In genomic region chr6:128186724-128187123, GRCh38 we compare ENCODE assay signal across 24 cellular contexts.
"Had no signal": no experiment of that assay in that cellular context is flagged by ENCODE, and none has a peak within 500 bp of the region (broad histone marks: within the 10 kb centered on the region; RNA-seq: fewer than 3 reads in every experiment).

No MANE protein-coding gene starts in this region.

- ATAC-seq: left lobe of liver had no signal

- H3K27me3 Mint-ChIP-seq: activated B cell treated with CpG ODN at 0.5 μM for 24 hours; activated CD4-positive, alpha-beta memory T cell treated with anti-CD3 and anti-CD28 coated beads, Interleukin-2, amount 10 ng/mL, durations not matched to agents 7 days and 5 days; activated naive CD8-positive, alpha-beta T cell treated with anti-CD3 and anti-CD28 coated beads, Interleukin-2, amount 10 ng/mL, durations not matched to agents 7 days and 5 days; activated T-cell treated with anti-CD3 and anti-CD28 coated beads, Interleukin-2, amount 50 U/mL, for 24 hours; progenitor cell of endocrine pancreas; stimulated activated naive CD8-positive, alpha-beta T cell treated with anti-CD3 and anti-CD28 coated beads, Interleukin-15, Interleukin-2, amounts not matched to agents 100 ng/mL and 50 ng/mL, for 24 hours; type B pancreatic cell had no signal

- H3K9me3 Mint-ChIP-seq: activated B cell treated with CpG ODN at 0.5 μM for 24 hours; activated CD4-positive, alpha-beta memory T cell treated with anti-CD3 and anti-CD28 coated beads, Interleukin-2, amount 10 ng/mL, durations not matched to agents 7 days and 5 days; activated T-cell treated with anti-CD3 and anti-CD28 coated beads, Interleukin-2, amount 50 U/mL, for 24 hours; activated T-helper 2 cell treated with anti-CD3 and anti-CD28 coated beads, Interferon-gamma antibody, Interleukin-2, Interleukin-4, amounts not matched to agents 10 μg/mL and 5 μg/mL and 100 μg/mL, durations not matched to agents 14 hours and 24 hours and 36 hours; nephron progenitor cell; stimulated activated naive CD8-positive, alpha-beta T cell treated with anti-CD3 and anti-CD28 coated beads, Interleukin-15, Interleukin-2, amounts not matched to agents 100 ng/mL and 50 ng/mL, for 24 hours; type B pancreatic cell had no signal

- H3K36me3 ChIP-seq: breast epithelium had no signal

- H3K27me3 ChIP-seq: breast epithelium, esophagus muscularis mucosa had no signal

- H3K4me3 Mint-ChIP-seq: activated B cell treated with CpG ODN at 0.5 μM for 24 hours; activated CD4-positive, alpha-beta memory T cell treated with anti-CD3 and anti-CD28 coated beads, Interleukin-2, amount 10 ng/mL, durations not matched to agents 7 days and 5 days; activated naive CD8-positive, alpha-beta T cell treated with anti-CD3 and anti-CD28 coated beads, Interleukin-2, amount 10 ng/mL, durations not matched to agents 7 days and 5 days; activated T-cell treated with anti-CD3 and anti-CD28 coated beads, Interleukin-2, amount 50 U/mL, for 24 hours; nephron progenitor cell; stimulated activated naive CD8-positive, alpha-beta T cell treated with anti-CD3 and anti-CD28 coated beads, Interleukin-15, Interleukin-2, amounts not matched to agents 100 ng/mL and 50 ng/mL, for 24 hours; type B pancreatic cell had no signal

- H3K9me3 ChIP-seq: breast epithelium, esophagus muscularis mucosa had no signal

- H3K4me3 ChIP-seq: breast epithelium, esophagus muscularis mucosa, lung had no signal

- H3K4me1 Mint-ChIP-seq: activated CD4-positive, alpha-beta memory T cell treated with anti-CD3 and anti-CD28 coated beads, Interleukin-2, amount 10 ng/mL, durations not matched to agents 7 days and 5 days; nephron progenitor cell had no signal

- H3K4me1 ChIP-seq: breast epithelium, esophagus muscularis mucosa had no signal

- H3K36me3 Mint-ChIP-seq: activated naive CD8-positive, alpha-beta T cell treated with anti-CD3 and anti-CD28 coated beads, Interleukin-2, amount 10 ng/mL, durations not matched to agents 7 days and 5 days had no signal

- H3K27ac ChIP-seq: breast epithelium, esophagus muscularis mucosa had no signal

- DNase-seq: activated B cell treated with CpG ODN at 0.5 μM for 24 hours; activated CD4-positive, alpha-beta memory T cell treated with anti-CD3 and anti-CD28 coated beads, Interleukin-2, amount 10 ng/mL, durations not matched to agents 7 days and 5 days; activated CD4-positive, alpha-beta T cell treated with anti-CD3 and anti-CD28 coated beads for 4 hours; activated naive CD4-positive, alpha-beta T cell treated with Interleukin-2 at 50 U/mL for 16 hours; activated naive CD8-positive, alpha-beta T cell treated with anti-CD3 and anti-CD28 coated beads, Interleukin-2, amount 10 ng/mL, durations not matched to agents 7 days and 5 days; activated T-cell treated with anti-CD3 and anti-CD28 coated beads, Interleukin-2, amount 50 U/mL, for 24 hours; dermis blood vessel endothelial cell; effector memory CD4-positive, alpha-beta T cell; foreskin melanocyte; glutamatergic neuron; hypothalamus; kidney; midbrain; nephron progenitor cell; nucleus accumbens; SW 1271 had no signal

- H3K27ac Mint-ChIP-seq: activated B cell treated with CpG ODN at 0.5 μM for 24 hours; activated CD4-positive, alpha-beta memory T cell treated with anti-CD3 and anti-CD28 coated beads, Interleukin-2, amount 10 ng/mL, durations not matched to agents 7 days and 5 days; activated naive CD8-positive, alpha-beta T cell treated with anti-CD3 and anti-CD28 coated beads, Interleukin-2, amount 10 ng/mL, durations not matched to agents 7 days and 5 days; activated T-cell treated with anti-CD3 and anti-CD28 coated beads, Interleukin-2, amount 50 U/mL, for 24 hours; activated T-helper 2 cell treated with anti-CD3 and anti-CD28 coated beads, Interferon-gamma antibody, Interleukin-2, Interleukin-4, amounts not matched to agents 10 μg/mL and 5 μg/mL and 100 μg/mL, durations not matched to agents 14 hours and 24 hours and 36 hours; nephron progenitor cell; progenitor cell of endocrine pancreas; stimulated activated naive CD8-positive, alpha-beta T cell treated with anti-CD3 and anti-CD28 coated beads, Interleukin-15, Interleukin-2, amounts not matched to agents 100 ng/mL and 50 ng/mL, for 24 hours; type B pancreatic cell had no signal
